8 cellular contexts compared by ENCODE assay signal in genomic region chr13:110644892-110645521, GRCh38. TPM values are rescaled to one million over a fixed set of nuclear protein-coding genes. Genes with fewer than 3 reads are reported as not detected.
A peak's percentile ranks its signal among the peaks of the same experiment; 100 is the strongest.
DNase-seq lines count a peak whose midpoint lies in the region; ATAC-seq and TF ChIP-seq lines count a peak whose summit lies in the region.

No MANE protein-coding gene starts in this region.

- no peaks in the 10 kb centered on the region for H3K27me3 Mint-ChIP-seq in activated naive CD8-positive, alpha-beta T cell treated with anti-CD3 and anti-CD28 coated beads, Interleukin-2, amount 50 U/mL, for 24 hours

- DNase-seq in AG10803 (ENCODE audit: low read depth) (peak; percentile 74), NCI-H526 treated with DMSO at 0.1 percent for 48 hours (lab: John Stamatoyannopoulos, UW) (peak; percentile 75), left ventricle myocardium inferior (peak; percentile 65), psoas muscle (peak; percentile 60 to 83), DMS114 treated with DMSO at 0.1 percent for 48 hours (lab: John Stamatoyannopoulos, UW; ENCODE audit: unreplicated experiment) (no peak)
- DNase-seq in activated naive CD8-positive, alpha-beta T cell treated with anti-CD3 and anti-CD28 coated beads, Interleukin-2, amount 50 U/mL, for 24 hours: peak; percentile 41

- peaks cover 18% of the 10 kb centered on the region for H3K36me3 Mint-ChIP-seq in activated naive CD8-positive, alpha-beta T cell treated with anti-CD3 and anti-CD28 coated beads, Interleukin-2, amount 50 U/mL, for 24 hours (ENCODE audit: low read depth)

- H3K9me3 ChIP-seq in left ventricle myocardium inferior (replicated peaks) (no peaks in the 10 kb centered on the region), psoas muscle (no peaks in the 10 kb centered on the region)

- H3K27me3 ChIP-seq in left ventricle myocardium inferior (ENCODE audit: low read depth) (no peaks in the 10 kb centered on the region), psoas muscle (ENCODE audit: insufficient read depth in 3 of 3, low read length in 2 of 3) (no peaks in the 10 kb centered on the region)

- TF ChIP-seq CTCF in AG10803 (conservative IDR thresholded peaks at IDR 0.05; ENCODE audit: low read length) (peak; percentile 47), left ventricle myocardium inferior (IDR thresholded peaks at IDR 0.05; ENCODE audit: borderline replicate concordance) (peak; percentile 45), psoas muscle (IDR thresholded peaks at IDR 0.05) (peak; percentile 45)

- H3K4me1 ChIP-seq in left ventricle myocardium inferior: peaks cover 25% of the 10 kb centered on the region
- peaks cover 4% of the 10 kb centered on the region for H3K4me1 ChIP-seq in psoas muscle

- no peak overlapping the region for H3K4me3 Mint-ChIP-seq in activated naive CD8-positive, alpha-beta T cell treated with anti-CD3 and anti-CD28 coated beads, Interleukin-2, amount 50 U/mL, for 24 hours

- no peaks in the 10 kb centered on the region for H3K9me3 Mint-ChIP-seq in activated naive CD8-positive, alpha-beta T cell treated with anti-CD3 and anti-CD28 coated beads, Interleukin-2, amount 50 U/mL, for 24 hours

- WGBS in psoas muscle, 3 donors: 19 to 38% (median 32%) methylated on average over 23 to 28 of the region's 28 CpGs

- peaks cover 40% of the 10 kb centered on the region for H3K36me3 ChIP-seq in left ventricle myocardium inferior
- H3K36me3 ChIP-seq in psoas muscle (ENCODE audit: insufficient read depth in 1 of 2, low read depth in 1 of 2): peaks cover 5 to 56% of the 10 kb centered on the region in 2 donors

- peak overlapping the region; percentile 46 for H3K27ac Mint-ChIP-seq in activated naive CD8-positive, alpha-beta T cell treated with anti-CD3 and anti-CD28 coated beads, Interleukin-2, amount 50 U/mL, for 24 hours

- H3K4me3 ChIP-seq in AG10803 (ENCODE audit: low read length) (no peak overlapping the region), left ventricle myocardium inferior (no peak overlapping the region), psoas muscle (no peak overlapping the region)

- H3K4me1 Mint-ChIP-seq in activated naive CD8-positive, alpha-beta T cell treated with anti-CD3 and anti-CD28 coated beads, Interleukin-2, amount 50 U/mL, for 24 hours: peaks cover 11% of the 10 kb centered on the region

- H3K27ac ChIP-seq in left ventricle myocardium inferior (replicated peaks) (peak overlapping the region; percentile 21), psoas muscle (peak overlapping the region; percentile 33)

- intact Hi-C loops in left ventricle myocardium inferior (cut with micrococcal nuclease) (no loop called here), psoas muscle (cut with DNase I) (no loop called here)

- ATAC-seq in GM18517 (IDR thresholded peaks at IDR 0.05; ENCODE audit: unreplicated experiment): peak; percentile 71
- peak; percentile 84 for ATAC-seq in HG02943 (IDR thresholded peaks at IDR 0.05; ENCODE audit: low read depth, unreplicated experiment)
- peak; percentile 71 for ATAC-seq in activated naive CD8-positive, alpha-beta T cell treated with anti-CD3 and anti-CD28 coated beads, Interleukin-2, amount 50 U/mL, for 24 hours
- peak; percentile 73 to 84 (median 80) for ATAC-seq in psoas muscle

RNA-seq across cellular contexts. Expression of gene NAXD, which starts 29.7 kb away (rescaled TPM):
- total RNA-seq in left ventricle myocardium inferior (28.0 TPM), psoas muscle (10 to 100 TPM; 29.2 to 59.2 (median 29.7) TPM)
- polyA plus RNA-seq in psoas muscle: 10 to 100 TPM; 26.0 to 36.7 (median 29.6) TPM
